ENCODE assay signal across 8 cellular contexts in the genomic region with DNA sequence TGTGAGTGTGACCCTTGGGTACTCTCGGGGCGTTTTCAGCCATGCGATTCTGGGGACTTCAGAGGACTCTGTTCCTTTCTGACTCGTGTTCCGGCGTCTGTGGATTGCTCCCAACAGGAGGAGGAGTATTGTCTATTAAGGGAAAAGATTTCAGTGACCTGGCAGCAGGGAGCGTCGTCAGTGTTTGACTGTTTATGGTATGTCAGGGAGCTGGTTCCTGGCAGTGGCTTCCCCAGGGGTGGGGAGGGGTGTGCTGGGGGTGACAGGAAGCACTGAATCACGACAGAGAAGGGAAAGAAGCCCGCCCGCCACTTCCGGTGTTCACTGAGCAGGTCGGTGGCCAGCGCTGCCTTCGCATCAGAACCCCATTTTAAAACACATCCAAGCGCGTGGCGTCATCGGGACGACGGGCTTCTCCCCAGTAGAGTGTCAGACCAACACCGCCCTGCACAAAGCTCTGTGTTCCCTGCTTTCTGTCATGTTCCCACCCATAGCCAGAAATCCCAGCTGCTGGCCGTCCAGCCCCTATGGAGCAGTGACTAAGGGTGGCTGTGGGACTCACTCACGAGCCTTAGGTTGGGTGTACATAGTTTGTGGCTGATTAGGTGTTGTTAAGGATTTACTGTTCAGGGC. TPM values are rescaled to one million over a fixed set of nuclear protein-coding genes. Genes with fewer than 3 reads are reported as not detected.
DNase-seq lines count a peak whose midpoint lies in the region; ATAC-seq and TF ChIP-seq lines count a peak whose summit lies in the region.

No MANE protein-coding gene starts in this region.

- H3K4me1 Mint-ChIP-seq in CD4-positive, CD25-positive, alpha-beta regulatory T cell, result peaks cover 5 to 33% (median 12%) of the 10 kb centered on the region in 4 donors
- peaks cover 33% of the 10 kb centered on the region for H3K4me1 Mint-ChIP-seq in activated T-helper 1 cell treated with anti-CD3 and anti-CD28 coated beads, Interleukin-12 subunit alpha, Interleukin-12 subunit beta, Interleukin-2, Interleukin-4 antibody, amounts not matched to agents 30 ng/mL and 10 ng/mL and 1 ng/mL, durations not matched to agents 14 hours and 24 hours and 36 hours (ENCODE audit: low read depth)
- H3K4me1 Mint-ChIP-seq in neural progenitor cell, result peaks cover 50% of the 10 kb centered on the region

- H3K79me2 ChIP-seq in neural progenitor cell (ENCODE audit: low read depth), result peaks cover 60% of the 10 kb centered on the region

- no peaks in the 10 kb centered on the region for H3K36me3 Mint-ChIP-seq in CD4-positive, CD25-positive, alpha-beta regulatory T cell
- H3K36me3 Mint-ChIP-seq in activated T-helper 1 cell treated with anti-CD3 and anti-CD28 coated beads, Interleukin-12 subunit alpha, Interleukin-12 subunit beta, Interleukin-2, Interleukin-4 antibody, amounts not matched to agents 30 ng/mL and 10 ng/mL and 1 ng/mL, durations not matched to agents 14 hours and 24 hours and 36 hours (ENCODE audit: low read depth), result peaks cover 5% of the 10 kb centered on the region
- H3K36me3 Mint-ChIP-seq in neural progenitor cell, result peaks cover 32% of the 10 kb centered on the region

- H3K4me2 ChIP-seq in neural progenitor cell, result no peak overlapping the region

- no peak overlapping the region for H2AFZ ChIP-seq in neural progenitor cell (replicated peaks)

- no peak for TF ChIP-seq CTCF in neural progenitor cell (IDR thresholded peaks at IDR 0.05)

- H3K27me3 ChIP-seq in CD4-positive, CD25-positive, alpha-beta regulatory T cell (ENCODE audit: control insufficient read depth, insufficient read depth, low read length), result no peaks in the 10 kb centered on the region
- no peaks in the 10 kb centered on the region for H3K27me3 ChIP-seq in neural progenitor cell

- H3K9ac ChIP-seq in neural progenitor cell, result no peak overlapping the region

- H3K27me3 Mint-ChIP-seq in CD4-positive, CD25-positive, alpha-beta regulatory T cell, result peaks cover 26% of the 10 kb centered on the region
- peaks cover 33% of the 10 kb centered on the region for H3K27me3 Mint-ChIP-seq in activated T-helper 1 cell treated with anti-CD3 and anti-CD28 coated beads, Interleukin-12 subunit alpha, Interleukin-12 subunit beta, Interleukin-2, Interleukin-4 antibody, amounts not matched to agents 30 ng/mL and 10 ng/mL and 1 ng/mL, durations not matched to agents 14 hours and 24 hours and 36 hours (ENCODE audit: insufficient read depth)
- peaks cover 3% of the 10 kb centered on the region for H3K27me3 Mint-ChIP-seq in neural progenitor cell (ENCODE audit: insufficient read depth, low read depth)

- H3K9me3 Mint-ChIP-seq in CD4-positive, CD25-positive, alpha-beta regulatory T cell, result peaks cover 0 to 4% (median 0%) of the 10 kb centered on the region in 7 donors
- H3K9me3 Mint-ChIP-seq in activated T-helper 1 cell treated with anti-CD3 and anti-CD28 coated beads, Interleukin-12 subunit alpha, Interleukin-12 subunit beta, Interleukin-2, Interleukin-4 antibody, amounts not matched to agents 30 ng/mL and 10 ng/mL and 1 ng/mL, durations not matched to agents 14 hours and 24 hours and 36 hours, result peaks cover 12% of the 10 kb centered on the region
- peaks cover 12% of the 10 kb centered on the region for H3K9me3 Mint-ChIP-seq in neural progenitor cell

- H3K27ac ChIP-seq in CD4-positive, CD25-positive, alpha-beta regulatory T cell (ENCODE audit: insufficient read depth, low read length, poor library complexity, severe bottlenecking), result no peak overlapping the region
- H3K27ac ChIP-seq in skin epidermis (peak overlapping the region in 14 of 21 experiments; percentile 18 to 78 (median 59)), neural progenitor cell (no peak overlapping the region)

- peaks cover 27% of the 10 kb centered on the region for H3F3A ChIP-seq in neural progenitor cell (ENCODE audit: low read depth)

- no peaks in the 10 kb centered on the region for H3K9me3 ChIP-seq in CD4-positive, CD25-positive, alpha-beta regulatory T cell (ENCODE audit: control insufficient read depth in 2 of 2, low read length in 2 of 2)
- no peaks in the 10 kb centered on the region for H3K9me3 ChIP-seq in neural progenitor cell (ENCODE audit: low read depth)

- peak overlapping the region; percentile 27 to 93 (median 93) for H3K27ac Mint-ChIP-seq in CD4-positive, CD25-positive, alpha-beta regulatory T cell
- peak overlapping the region; percentile 82 for H3K27ac Mint-ChIP-seq in activated T-helper 1 cell treated with anti-CD3 and anti-CD28 coated beads, Interleukin-12 subunit alpha, Interleukin-12 subunit beta, Interleukin-2, Interleukin-4 antibody, amounts not matched to agents 30 ng/mL and 10 ng/mL and 1 ng/mL, durations not matched to agents 14 hours and 24 hours and 36 hours
- no peak overlapping the region for H3K27ac Mint-ChIP-seq in neural progenitor cell

- peaks cover 4% of the 10 kb centered on the region for H3K4me1 ChIP-seq in CD4-positive, CD25-positive, alpha-beta regulatory T cell (ENCODE audit: control insufficient read depth, insufficient read depth, low read length, poor library complexity, severe bottlenecking)
- H3K4me1 ChIP-seq in neural progenitor cell, result peaks cover 57% of the 10 kb centered on the region

- peak; percentile 3 to 71 (median 42) for DNase-seq in CD4-positive, CD25-positive, alpha-beta regulatory T cell
- peak; percentile 38 for DNase-seq in activated T-helper 1 cell treated with anti-CD3 and anti-CD28 coated beads, Interleukin-12 subunit alpha, Interleukin-12 subunit beta, Interleukin-2, Interleukin-4 antibody, amounts not matched to agents 30 ng/mL and 10 ng/mL and 1 ng/mL, durations not matched to agents 14 hours and 24 hours and 36 hours (ENCODE audit: low spot score)
- DNase-seq in left cardiac atrium (peak; percentile 95), RPMI8226 (no peak), D341Med (ENCODE audit: low spot score) (no peak), neural progenitor cell (ENCODE audit: low spot score) (no peak)

- no peaks in the 10 kb centered on the region for H3K36me3 ChIP-seq in CD4-positive, CD25-positive, alpha-beta regulatory T cell (ENCODE audit: control insufficient read depth, insufficient read depth, low read length)
- H3K36me3 ChIP-seq in neural progenitor cell, result no peaks in the 10 kb centered on the region

- intact Hi-C loops in activated T-helper 1 cell treated with anti-CD3 and anti-CD28 coated beads, Interleukin-12 subunit alpha, Interleukin-12 subunit beta, Interleukin-2, Interleukin-4 antibody, amounts not matched to agents 30 ng/mL and 10 ng/mL and 1 ng/mL, durations not matched to agents 14 hours and 24 hours and 36 hours (cut with micrococcal nuclease), result no loop called here
- intact Hi-C loops in left cardiac atrium (cut with DNase I), result loop anchor here in 1 of 2 donors (5.0 to 10.0 kb wide), 2 partner anchors 34 to 74 kb away; a partner anchor contains a TSS

- ATAC-seq in CD4-positive, CD25-positive, alpha-beta regulatory T cell (ENCODE audit: low read depth in 2 of 2), result peak; percentile 68 to 77
- ATAC-seq in HG03342 (IDR thresholded peaks at IDR 0.05; ENCODE audit: unreplicated experiment) (peak; percentile 41), left cardiac atrium (peak; percentile 67 to 79)

- peaks cover 66% of the 10 kb centered on the region for H4K20me1 ChIP-seq in neural progenitor cell (ENCODE audit: low read depth)

- peak overlapping the region in 3 of 4 donors; percentile 54 to 84 (median 73) for H3K4me3 Mint-ChIP-seq in CD4-positive, CD25-positive, alpha-beta regulatory T cell
- peak overlapping the region; percentile 61 for H3K4me3 Mint-ChIP-seq in activated T-helper 1 cell treated with anti-CD3 and anti-CD28 coated beads, Interleukin-12 subunit alpha, Interleukin-12 subunit beta, Interleukin-2, Interleukin-4 antibody, amounts not matched to agents 30 ng/mL and 10 ng/mL and 1 ng/mL, durations not matched to agents 14 hours and 24 hours and 36 hours
- H3K4me3 Mint-ChIP-seq in neural progenitor cell, result no peak overlapping the region

- peak overlapping the region; percentile 13 for H3K4me3 ChIP-seq in CD4-positive, CD25-positive, alpha-beta regulatory T cell (ENCODE audit: low read depth, low read length)
- H3K4me3 ChIP-seq in skin epidermis, result no peak overlapping the region
- H3K4me3 ChIP-seq in neural progenitor cell, result no peak overlapping the region

RNA-seq across cellular contexts. Expression of a gene that starts 33.8 kb away (rescaled TPM):
- not detected for total RNA-seq in CD4-positive, CD25-positive, alpha-beta regulatory T cell
- not detected for polyA plus RNA-seq in CD4-positive, CD25-positive, alpha-beta regulatory T cell
- total RNA-seq in activated T-helper 1 cell treated with anti-CD3 and anti-CD28 coated beads, Interleukin-12 subunit alpha, Interleukin-12 subunit beta, Interleukin-2, Interleukin-4 antibody, amounts not matched to agents 30 ng/mL and 10 ng/mL and 1 ng/mL, durations not matched to agents 14 hours and 24 hours and 36 hours, result 0.10 TPM in 1 of 2 replicates, not detected in the other
- total RNA-seq in left cardiac atrium, result 100 to 1,000 TPM; 176 to 384 TPM
- total RNA-seq in neural progenitor cell (ENCODE audit: low replicate concordance), result 73.6 and 139 TPM in 2 replicates

RNA-seq across cellular contexts. Expression of a gene that starts 34.0 kb away (rescaled TPM):
- not detected for total RNA-seq in CD4-positive, CD25-positive, alpha-beta regulatory T cell
- polyA plus RNA-seq in CD4-positive, CD25-positive, alpha-beta regulatory T cell, result not detected
- not detected in 2 replicates for total RNA-seq in activated T-helper 1 cell treated with anti-CD3 and anti-CD28 coated beads, Interleukin-12 subunit alpha, Interleukin-12 subunit beta, Interleukin-2, Interleukin-4 antibody, amounts not matched to agents 30 ng/mL and 10 ng/mL and 1 ng/mL, durations not matched to agents 14 hours and 24 hours and 36 hours
- total RNA-seq in left cardiac atrium, result 100 to 1,000 TPM; 210 to 456 TPM
- total RNA-seq in neural progenitor cell (ENCODE audit: low replicate concordance), result 105 and 120 TPM in 2 replicates

Comparison
In these comparisons a context has a peak if more than half of its experiments do, and no peak if none do; other contexts are left out.
1. DNase-seq: peak in CD4-positive, CD25-positive, alpha-beta regulatory T cell (3 of 3), activated T-helper 1 cell treated with anti-CD3 and anti-CD28 coated beads, Interleukin-12 subunit alpha, Interleukin-12 subunit beta, Interleukin-2, Interleukin-4 antibody, amounts not matched to agents 30 ng/mL and 10 ng/mL and 1 ng/mL, durations not matched to agents 14 hours and 24 hours and 36 hours (single experiment) and left cardiac atrium (single experiment); none in RPMI8226 (single experiment), D341Med (single experiment) and neural progenitor cell (single experiment).
2. H3K27ac ChIP-seq: peak in skin epidermis (14 of 21); none in CD4-positive, CD25-positive, alpha-beta regulatory T cell (single experiment) and neural progenitor cell (single experiment).
3. RNA of a gene that starts 33.8 kb away (total RNA-seq): 176 to 384 TPM in left cardiac atrium and 73.6 to 139 TPM in neural progenitor cell; not detected in CD4-positive, CD25-positive, alpha-beta regulatory T cell (single experiment) and 0.10 TPM in activated T-helper 1 cell treated with anti-CD3 and anti-CD28 coated beads, Interleukin-12 subunit alpha, Interleukin-12 subunit beta, Interleukin-2, Interleukin-4 antibody, amounts not matched to agents 30 ng/mL and 10 ng/mL and 1 ng/mL, durations not matched to agents 14 hours and 24 hours and 36 hours; every median in the first group is over 10 times any median in the second.
4. RNA of a gene that starts 34.0 kb away (total RNA-seq): 210 to 456 TPM in left cardiac atrium and 105 to 120 TPM in neural progenitor cell; not detected in activated T-helper 1 cell treated with anti-CD3 and anti-CD28 coated beads, Interleukin-12 subunit alpha, Interleukin-12 subunit beta, Interleukin-2, Interleukin-4 antibody, amounts not matched to agents 30 ng/mL and 10 ng/mL and 1 ng/mL, durations not matched to agents 14 hours and 24 hours and 36 hours and not detected in CD4-positive, CD25-positive, alpha-beta regulatory T cell (single experiment); every median in the first group is over 100 times any median in the second.
5. Peak in every context shown above with its lines, with median percentiles within 50 percentile points of each other: ATAC-seq.